Comparison of ENCODE assay signal across 1 cellular context in the genomic region with DNA sequence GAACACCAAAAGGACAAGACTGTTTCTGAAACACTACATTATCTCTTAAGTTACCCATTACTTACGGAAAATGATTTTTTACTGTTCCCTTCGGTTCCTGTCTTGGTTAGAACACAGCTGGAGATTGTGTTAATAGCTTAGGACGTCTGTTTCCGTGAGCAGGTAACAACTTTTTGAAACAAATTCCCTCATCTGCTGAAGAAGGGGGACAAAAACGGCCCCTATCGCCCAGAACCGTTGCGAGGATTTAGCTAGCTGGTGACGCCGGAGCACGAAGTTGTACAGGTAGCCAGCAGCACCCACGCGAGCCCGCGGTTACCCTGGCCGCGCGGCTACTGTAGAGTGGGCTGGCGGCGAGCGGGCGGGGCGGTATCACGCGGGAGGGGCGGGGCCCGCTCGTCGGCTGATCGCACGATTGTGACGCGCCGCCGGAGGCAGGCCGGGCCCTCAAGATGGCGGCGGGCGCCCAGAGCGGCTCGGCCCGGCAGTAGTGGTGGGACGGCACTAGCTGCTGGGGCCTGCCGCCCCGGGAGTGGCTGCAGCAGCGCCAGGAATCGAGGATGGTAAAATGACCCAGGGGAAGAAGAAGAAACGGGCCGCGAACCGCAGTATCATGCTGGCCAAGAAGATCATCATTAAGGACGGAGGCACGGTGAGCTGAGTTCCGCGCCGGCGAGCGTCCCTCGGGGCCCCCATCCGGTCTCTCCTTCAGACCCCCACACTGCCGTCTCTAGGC.
TF ChIP-seq lines count a peak whose summit lies in the region.

No MANE protein-coding gene starts in this region.

TF ChIP-seq in H1, 55 proteins besides CTCF, POLR2A, EP300 and RAD21:
- TF ChIP-seq, protein P1, sequence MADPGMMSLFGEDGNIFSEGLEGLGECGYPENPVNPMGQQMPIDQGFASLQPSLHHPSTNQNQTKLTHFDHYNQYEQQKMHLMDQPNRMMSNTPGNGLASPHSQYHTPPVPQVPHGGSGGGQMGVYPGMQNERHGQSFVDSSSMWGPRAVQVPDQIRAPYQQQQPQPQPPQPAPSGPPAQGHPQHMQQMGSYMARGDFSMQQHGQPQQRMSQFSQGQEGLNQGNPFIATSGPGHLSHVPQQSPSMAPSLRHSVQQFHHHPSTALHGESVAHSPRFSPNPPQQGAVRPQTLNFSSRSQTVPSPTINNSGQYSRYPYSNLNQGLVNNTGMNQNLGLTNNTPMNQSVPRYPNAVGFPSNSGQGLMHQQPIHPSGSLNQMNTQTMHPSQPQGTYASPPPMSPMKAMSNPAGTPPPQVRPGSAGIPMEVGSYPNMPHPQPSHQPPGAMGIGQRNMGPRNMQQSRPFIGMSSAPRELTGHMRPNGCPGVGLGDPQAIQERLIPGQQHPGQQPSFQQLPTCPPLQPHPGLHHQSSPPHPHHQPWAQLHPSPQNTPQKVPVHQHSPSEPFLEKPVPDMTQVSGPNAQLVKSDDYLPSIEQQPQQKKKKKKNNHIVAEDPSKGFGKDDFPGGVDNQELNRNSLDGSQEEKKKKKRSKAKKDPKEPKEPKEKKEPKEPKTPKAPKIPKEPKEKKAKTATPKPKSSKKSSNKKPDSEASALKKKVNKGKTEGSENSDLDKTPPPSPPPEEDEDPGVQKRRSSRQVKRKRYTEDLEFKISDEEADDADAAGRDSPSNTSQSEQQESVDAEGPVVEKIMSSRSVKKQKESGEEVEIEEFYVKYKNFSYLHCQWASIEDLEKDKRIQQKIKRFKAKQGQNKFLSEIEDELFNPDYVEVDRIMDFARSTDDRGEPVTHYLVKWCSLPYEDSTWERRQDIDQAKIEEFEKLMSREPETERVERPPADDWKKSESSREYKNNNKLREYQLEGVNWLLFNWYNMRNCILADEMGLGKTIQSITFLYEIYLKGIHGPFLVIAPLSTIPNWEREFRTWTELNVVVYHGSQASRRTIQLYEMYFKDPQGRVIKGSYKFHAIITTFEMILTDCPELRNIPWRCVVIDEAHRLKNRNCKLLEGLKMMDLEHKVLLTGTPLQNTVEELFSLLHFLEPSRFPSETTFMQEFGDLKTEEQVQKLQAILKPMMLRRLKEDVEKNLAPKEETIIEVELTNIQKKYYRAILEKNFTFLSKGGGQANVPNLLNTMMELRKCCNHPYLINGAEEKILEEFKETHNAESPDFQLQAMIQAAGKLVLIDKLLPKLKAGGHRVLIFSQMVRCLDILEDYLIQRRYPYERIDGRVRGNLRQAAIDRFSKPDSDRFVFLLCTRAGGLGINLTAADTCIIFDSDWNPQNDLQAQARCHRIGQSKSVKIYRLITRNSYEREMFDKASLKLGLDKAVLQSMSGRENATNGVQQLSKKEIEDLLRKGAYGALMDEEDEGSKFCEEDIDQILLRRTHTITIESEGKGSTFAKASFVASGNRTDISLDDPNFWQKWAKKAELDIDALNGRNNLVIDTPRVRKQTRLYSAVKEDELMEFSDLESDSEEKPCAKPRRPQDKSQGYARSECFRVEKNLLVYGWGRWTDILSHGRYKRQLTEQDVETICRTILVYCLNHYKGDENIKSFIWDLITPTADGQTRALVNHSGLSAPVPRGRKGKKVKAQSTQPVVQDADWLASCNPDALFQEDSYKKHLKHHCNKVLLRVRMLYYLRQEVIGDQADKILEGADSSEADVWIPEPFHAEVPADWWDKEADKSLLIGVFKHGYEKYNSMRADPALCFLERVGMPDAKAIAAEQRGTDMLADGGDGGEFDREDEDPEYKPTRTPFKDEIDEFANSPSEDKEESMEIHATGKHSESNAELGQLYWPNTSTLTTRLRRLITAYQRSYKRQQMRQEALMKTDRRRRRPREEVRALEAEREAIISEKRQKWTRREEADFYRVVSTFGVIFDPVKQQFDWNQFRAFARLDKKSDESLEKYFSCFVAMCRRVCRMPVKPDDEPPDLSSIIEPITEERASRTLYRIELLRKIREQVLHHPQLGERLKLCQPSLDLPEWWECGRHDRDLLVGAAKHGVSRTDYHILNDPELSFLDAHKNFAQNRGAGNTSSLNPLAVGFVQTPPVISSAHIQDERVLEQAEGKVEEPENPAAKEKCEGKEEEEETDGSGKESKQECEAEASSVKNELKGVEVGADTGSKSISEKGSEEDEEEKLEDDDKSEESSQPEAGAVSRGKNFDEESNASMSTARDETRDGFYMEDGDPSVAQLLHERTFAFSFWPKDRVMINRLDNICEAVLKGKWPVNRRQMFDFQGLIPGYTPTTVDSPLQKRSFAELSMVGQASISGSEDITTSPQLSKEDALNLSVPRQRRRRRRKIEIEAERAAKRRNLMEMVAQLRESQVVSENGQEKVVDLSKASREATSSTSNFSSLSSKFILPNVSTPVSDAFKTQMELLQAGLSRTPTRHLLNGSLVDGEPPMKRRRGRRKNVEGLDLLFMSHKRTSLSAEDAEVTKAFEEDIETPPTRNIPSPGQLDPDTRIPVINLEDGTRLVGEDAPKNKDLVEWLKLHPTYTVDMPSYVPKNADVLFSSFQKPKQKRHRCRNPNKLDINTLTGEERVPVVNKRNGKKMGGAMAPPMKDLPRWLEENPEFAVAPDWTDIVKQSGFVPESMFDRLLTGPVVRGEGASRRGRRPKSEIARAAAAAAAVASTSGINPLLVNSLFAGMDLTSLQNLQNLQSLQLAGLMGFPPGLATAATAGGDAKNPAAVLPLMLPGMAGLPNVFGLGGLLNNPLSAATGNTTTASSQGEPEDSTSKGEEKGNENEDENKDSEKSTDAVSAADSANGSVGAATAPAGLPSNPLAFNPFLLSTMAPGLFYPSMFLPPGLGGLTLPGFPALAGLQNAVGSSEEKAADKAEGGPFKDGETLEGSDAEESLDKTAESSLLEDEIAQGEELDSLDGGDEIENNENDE (IDR thresholded peaks at IDR 0.05; ENCODE audit: insufficient replicate concordance, low read length) = no peak
- TF ChIP-seq RFX5 (IDR thresholded peaks at IDR 0.05; ENCODE audit: borderline replicate concordance, low read depth, low read length) (no peak), MAFK (IDR thresholded peaks at IDR 0.05; ENCODE audit: low read depth, low read length) (no peak), CBX8 (IDR thresholded peaks at IDR 0.05; ENCODE audit: borderline replicate concordance, low read depth, low read length) (no peak), TEAD4 (IDR thresholded peaks at IDR 0.05; ENCODE audit: low read depth, low read length) (no peak), CTBP2 (IDR thresholded peaks at IDR 0.05; ENCODE audit: borderline replicate concordance, insufficient read depth, insufficient read length, low read length) (no peak), SP1 (IDR thresholded peaks at IDR 0.05; ENCODE audit: low read depth, low read length) (no peak; the same call in 1 of the 2 replicates), BCL11A (IDR thresholded peaks at IDR 0.05; ENCODE audit: low read depth in 2 of 2, low read length in 2 of 2) (no peak), KDM1A (IDR thresholded peaks at IDR 0.05; ENCODE audit: borderline replicate concordance, low read length) (no peak), SIX5 (IDR thresholded peaks at IDR 0.05; ENCODE audit: low read depth, low read length) (no peak), TAF7 (optimal IDR thresholded peaks at IDR 0.05; ENCODE audit: borderline replicate concordance, low read depth, low read length) (peak; percentile 91), CHD1 (IDR thresholded peaks at IDR 0.05; ENCODE audit: low read depth, low read length) (0 out of 2 replicates have a peak, but pooled peaks have one; percentile 12), NRF1 (IDR thresholded peaks at IDR 0.05; ENCODE audit: low read depth, low read length) (no peak), ZNF274 (IDR thresholded peaks at IDR 0.05; ENCODE audit: borderline replicate concordance, extremely low read depth, low read length) (no peak), HDAC2 (IDR thresholded peaks at IDR 0.05; ENCODE audit: borderline replicate concordance in 1 of 2, low read depth in 2 of 2, low read length in 2 of 2) (peak; percentile 78 to 82; a peak in 3 of 4 replicates), SUZ12 (IDR thresholded peaks at IDR 0.05; ENCODE audit: low read length) (no peak), EZH2 (IDR thresholded peaks at IDR 0.05; ENCODE audit: low read depth, low read length, severe bottlenecking) (no peak), POU5F1 (IDR thresholded peaks at IDR 0.05; ENCODE audit: low read depth, low read length) (no peak), SIN3A (conservative IDR thresholded peaks at IDR 0.05 in 1 of 2, IDR thresholded peaks at IDR 0.05 in 1 of 2; ENCODE audit: low read depth in 1 of 2, low read length in 2 of 2) (0 out of 4 replicates have a peak, but pooled peaks of 1 of the 2 experiments have one; percentile 44), SIRT6 (IDR thresholded peaks at IDR 0.05; ENCODE audit: low read length) (no peak), SAP30 (IDR thresholded peaks at IDR 0.05; ENCODE audit: insufficient read depth, insufficient replicate concordance, low read length) (peak; percentile 48), BACH1 (IDR thresholded peaks at IDR 0.05; ENCODE audit: low read length) (0 out of 2 replicates have a peak, but pooled peaks have one; percentile 61), JUN (IDR thresholded peaks at IDR 0.05; ENCODE audit: low read depth, low read length) (no peak), RNF2 (IDR thresholded peaks at IDR 0.05; ENCODE audit: borderline replicate concordance, low read depth, low read length, missing control alignments, poor library complexity, severe bottlenecking) (no peak), FOSL1 (IDR thresholded peaks at IDR 0.05; ENCODE audit: insufficient read depth, low read depth, low read length) (no peak), SRF (IDR thresholded peaks at IDR 0.05; ENCODE audit: low read depth, low read length) (no peak), GABPA (IDR thresholded peaks at IDR 0.05; ENCODE audit: borderline replicate concordance, insufficient read depth, low read length) (no peak), RBBP5 (IDR thresholded peaks at IDR 0.05; ENCODE audit: borderline replicate concordance, low read depth, low read length) (no peak; the same call in 1 of the 2 replicates), SP2 (IDR thresholded peaks at IDR 0.05; ENCODE audit: low read length) (no peak), POLR2AphosphoS5 (IDR thresholded peaks at IDR 0.05; ENCODE audit: low read depth, low read length) (peak; percentile 96), NANOG (IDR thresholded peaks at IDR 0.05; ENCODE audit: insufficient read depth, low read depth, low read length, poor library complexity, severe bottlenecking) (no peak), HDAC6 (IDR thresholded peaks at IDR 0.05; ENCODE audit: low read depth, low read length) (no peak), TCF12 (IDR thresholded peaks at IDR 0.05; ENCODE audit: low read depth, low read length) (no peak), GTF2F1 (IDR thresholded peaks at IDR 0.05; ENCODE audit: borderline replicate concordance, low read depth, low read length) (0 out of 2 replicates have a peak, but pooled peaks have one; percentile 39), KDM5A (IDR thresholded peaks at IDR 0.05; ENCODE audit: low read length) (0 out of 2 replicates have a peak, but pooled peaks have one; percentile 23), SP4 (IDR thresholded peaks at IDR 0.05; ENCODE audit: low read length) (no peak), CBX5 (IDR thresholded peaks at IDR 0.05; ENCODE audit: low read depth, low read length) (no peak), CREB1 (IDR thresholded peaks at IDR 0.05) (peak; percentile 92), TAF1 (IDR thresholded peaks at IDR 0.05; ENCODE audit: low read depth, low read length) (peak; percentile 97), ASH2L (IDR thresholded peaks at IDR 0.05; ENCODE audit: low read length) (peak; percentile 90), EGR1 (IDR thresholded peaks at IDR 0.05; ENCODE audit: borderline replicate concordance, low read depth, low read length) (no peak), JUND (IDR thresholded peaks at IDR 0.05; ENCODE audit: low read length) (no peak), CHD2 (IDR thresholded peaks at IDR 0.05; ENCODE audit: low read length) (no peak), TBP (IDR thresholded peaks at IDR 0.05; ENCODE audit: low read depth, low read length) (peak; percentile 88), YY1 (IDR thresholded peaks at IDR 0.05; ENCODE audit: low read depth, low read length) (peak; percentile 98), PHF8 (conservative IDR thresholded peaks at IDR 0.05; ENCODE audit: low read depth, low read length) (peak; percentile 98), RXRA (IDR thresholded peaks at IDR 0.05; ENCODE audit: insufficient read depth, low read depth, low read length) (no peak), CEBPB (IDR thresholded peaks at IDR 0.05; ENCODE audit: low read depth, low read length) (no peak), KDM4A (IDR thresholded peaks at IDR 0.05; ENCODE audit: low read depth, low read length, severe bottlenecking) (no peak), BRCA1 (IDR thresholded peaks at IDR 0.05; ENCODE audit: low read depth, low read length) (no peak)
- TF ChIP-seq, protein P2, sequence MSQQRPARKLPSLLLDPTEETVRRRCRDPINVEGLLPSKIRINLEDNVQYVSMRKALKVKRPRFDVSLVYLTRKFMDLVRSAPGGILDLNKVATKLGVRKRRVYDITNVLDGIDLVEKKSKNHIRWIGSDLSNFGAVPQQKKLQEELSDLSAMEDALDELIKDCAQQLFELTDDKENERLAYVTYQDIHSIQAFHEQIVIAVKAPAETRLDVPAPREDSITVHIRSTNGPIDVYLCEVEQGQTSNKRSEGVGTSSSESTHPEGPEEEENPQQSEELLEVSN (IDR thresholded peaks at IDR 0.05) = no peak
- TF ChIP-seq, protein P3, sequence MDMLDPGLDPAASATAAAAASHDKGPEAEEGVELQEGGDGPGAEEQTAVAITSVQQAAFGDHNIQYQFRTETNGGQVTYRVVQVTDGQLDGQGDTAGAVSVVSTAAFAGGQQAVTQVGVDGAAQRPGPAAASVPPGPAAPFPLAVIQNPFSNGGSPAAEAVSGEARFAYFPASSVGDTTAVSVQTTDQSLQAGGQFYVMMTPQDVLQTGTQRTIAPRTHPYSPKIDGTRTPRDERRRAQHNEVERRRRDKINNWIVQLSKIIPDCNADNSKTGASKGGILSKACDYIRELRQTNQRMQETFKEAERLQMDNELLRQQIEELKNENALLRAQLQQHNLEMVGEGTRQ (IDR thresholded peaks at IDR 0.05; ENCODE audit: low read length) = no peak
- TF ChIP-seq, protein P4, sequence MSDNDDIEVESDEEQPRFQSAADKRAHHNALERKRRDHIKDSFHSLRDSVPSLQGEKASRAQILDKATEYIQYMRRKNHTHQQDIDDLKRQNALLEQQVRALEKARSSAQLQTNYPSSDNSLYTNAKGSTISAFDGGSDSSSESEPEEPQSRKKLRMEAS (IDR thresholded peaks at IDR 0.05) = peak; percentile 53; the same call in 1 of the 2 replicates
- TF ChIP-seq, protein P5, sequence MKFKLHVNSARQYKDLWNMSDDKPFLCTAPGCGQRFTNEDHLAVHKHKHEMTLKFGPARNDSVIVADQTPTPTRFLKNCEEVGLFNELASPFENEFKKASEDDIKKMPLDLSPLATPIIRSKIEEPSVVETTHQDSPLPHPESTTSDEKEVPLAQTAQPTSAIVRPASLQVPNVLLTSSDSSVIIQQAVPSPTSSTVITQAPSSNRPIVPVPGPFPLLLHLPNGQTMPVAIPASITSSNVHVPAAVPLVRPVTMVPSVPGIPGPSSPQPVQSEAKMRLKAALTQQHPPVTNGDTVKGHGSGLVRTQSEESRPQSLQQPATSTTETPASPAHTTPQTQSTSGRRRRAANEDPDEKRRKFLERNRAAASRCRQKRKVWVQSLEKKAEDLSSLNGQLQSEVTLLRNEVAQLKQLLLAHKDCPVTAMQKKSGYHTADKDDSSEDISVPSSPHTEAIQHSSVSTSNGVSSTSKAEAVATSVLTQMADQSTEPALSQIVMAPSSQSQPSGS (IDR thresholded peaks at IDR 0.05; ENCODE audit: low read length) = peak; percentile 72; the same call in 1 of the 2 replicates
- TF ChIP-seq, protein P6, sequence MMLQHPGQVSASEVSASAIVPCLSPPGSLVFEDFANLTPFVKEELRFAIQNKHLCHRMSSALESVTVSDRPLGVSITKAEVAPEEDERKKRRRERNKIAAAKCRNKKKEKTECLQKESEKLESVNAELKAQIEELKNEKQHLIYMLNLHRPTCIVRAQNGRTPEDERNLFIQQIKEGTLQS (IDR thresholded peaks at IDR 0.05; ENCODE audit: insufficient read depth, low read depth, low read length) = no peak
